In the genomic region with DNA sequence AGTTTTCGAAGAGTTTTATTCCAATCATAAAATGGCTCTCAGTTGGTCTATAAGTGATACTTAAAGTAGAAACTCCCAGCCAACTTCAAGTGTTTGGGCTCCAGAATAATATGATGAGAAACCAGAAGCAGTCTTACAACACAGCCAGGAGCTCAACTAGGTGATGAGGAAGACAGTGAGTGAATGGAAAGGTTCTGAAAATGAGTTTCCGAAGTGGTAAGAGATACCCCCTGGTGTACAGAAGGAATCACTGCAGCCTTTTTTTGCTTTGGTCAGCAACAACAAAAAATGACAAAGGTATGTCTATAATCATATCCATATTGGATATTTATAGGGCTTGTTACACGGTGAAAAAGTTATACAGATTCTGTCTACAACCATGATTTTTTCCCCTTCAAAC, we compare ENCODE assay signal across 10 cellular contexts. TPM values are rescaled to one million over a fixed set of nuclear protein-coding genes. Genes with fewer than 3 reads are reported as not detected.
A peak's percentile ranks its signal among the peaks of the same experiment; 100 is the strongest.
DNase-seq lines count a peak whose midpoint lies in the region; FAIRE-seq and TF ChIP-seq lines count a peak whose summit lies in the region.
"Had no signal": no experiment of that assay in that cellular context is flagged by ENCODE, and none has a peak within 500 bp of the region (broad histone marks: within the 10 kb centered on the region; RNA-seq: fewer than 3 reads in every experiment).

No MANE protein-coding gene starts in this region.

- peak; percentile 43 for TF ChIP-seq CTCF in GM12865 (IDR thresholded peaks at IDR 0.05; ENCODE audit: insufficient read depth, low read depth, low read length, missing control alignments)
- TF ChIP-seq CTCF in astrocyte (IDR thresholded peaks at IDR 0.05; ENCODE audit: insufficient read depth, low read depth, low read length), result peak; percentile 28
- TF ChIP-seq CTCF in nephron progenitor cell (IDR thresholded peaks at IDR 0.05), result peak; percentile 42

- no peaks in the 10 kb centered on the region for H3K4me1 ChIP-seq in astrocyte (ENCODE audit: insufficient read depth, low read length)

- H3K4me3 Mint-ChIP-seq in astrocyte (ENCODE audit: unreplicated experiment), result no peak overlapping the region
- no peak overlapping the region for H3K4me3 Mint-ChIP-seq in nephron progenitor cell

- no peaks in the 10 kb centered on the region for H4K20me1 ChIP-seq in astrocyte (ENCODE audit: insufficient read depth, low read length)

- no peak overlapping the region for H3K4me2 ChIP-seq in astrocyte (ENCODE audit: low read length)

- H3K4me3 ChIP-seq in GM12865 (ENCODE audit: low read depth, low read length) (no peak overlapping the region), astrocyte (ENCODE audit: insufficient read depth, low read depth, low read length) (no peak overlapping the region), MG63 (no peak overlapping the region)

- H3K9ac ChIP-seq in astrocyte (ENCODE audit: low read length), result no peak overlapping the region

- no peaks in the 10 kb centered on the region for H3K27me3 Mint-ChIP-seq in astrocyte (ENCODE audit: low read depth, unreplicated experiment)
- peaks cover 4% of the 10 kb centered on the region for H3K27me3 Mint-ChIP-seq in nephron progenitor cell (ENCODE audit: low read depth, poor library complexity)

- no peaks in the 10 kb centered on the region for H3K9me3 ChIP-seq in astrocyte (ENCODE audit: insufficient read depth, low read depth, low read length)
- H3K9me3 ChIP-seq in MG63, result no peaks in the 10 kb centered on the region

- DNase-seq in GM12865 (ENCODE audit: low read depth) (peak; percentile 1), NAMALWA (ENCODE audit: low spot score) (peak; percentile 54), astrocyte (ENCODE audit: low read depth) (no peak), nephron progenitor cell (no peak), NCI-H1930 (lab: John Stamatoyannopoulos, UW) (no peak), NCI-H187 (lab: John Stamatoyannopoulos, UW) (no peak), MG63 (no peak), COLO829 (ENCODE audit: low spot score) (no peak)

- H3K79me2 ChIP-seq in astrocyte (ENCODE audit: insufficient read depth, low read length), result no peaks in the 10 kb centered on the region

- no peak overlapping the region for H2AFZ ChIP-seq in astrocyte (ENCODE audit: low read depth, low read length)

- H3K36me3 Mint-ChIP-seq in astrocyte (ENCODE audit: low read depth, unreplicated experiment), result no peaks in the 10 kb centered on the region
- H3K36me3 Mint-ChIP-seq in nephron progenitor cell (ENCODE audit: low read depth), result peaks cover 15% of the 10 kb centered on the region

- H3K27ac ChIP-seq in astrocyte (ENCODE audit: low read depth, low read length), result no peak overlapping the region

- H3K4me1 Mint-ChIP-seq in astrocyte (ENCODE audit: low read depth, unreplicated experiment) (no peaks in the 10 kb centered on the region), nephron progenitor cell (peaks cover 38% of the 10 kb centered on the region)

- H3K36me3 ChIP-seq in astrocyte (ENCODE audit: insufficient read depth, low read length) (no peaks in the 10 kb centered on the region), MG63 (no peaks in the 10 kb centered on the region)

- no peak overlapping the region for H3K27ac Mint-ChIP-seq in astrocyte (ENCODE audit: unreplicated experiment)
- no peak overlapping the region for H3K27ac Mint-ChIP-seq in nephron progenitor cell

- no peaks in the 10 kb centered on the region for H3K27me3 ChIP-seq in astrocyte (ENCODE audit: insufficient read depth, low read length)
- H3K27me3 ChIP-seq in MG63, result no peaks in the 10 kb centered on the region

- no peak for FAIRE-seq in astrocyte (lab: Jason Lieb, UNC)
- FAIRE-seq: islet of Langerhans had no signal

- peaks cover 4% of the 10 kb centered on the region for H3K9me3 Mint-ChIP-seq in astrocyte (ENCODE audit: unreplicated experiment)
- peaks cover 10% of the 10 kb centered on the region for H3K9me3 Mint-ChIP-seq in nephron progenitor cell

RNA-seq across cellular contexts. Expression of gene KRTAP19-1, which starts 16.5 kb away (rescaled TPM):
- total RNA-seq in astrocyte, result not detected in 2 replicates
- not detected in 2 replicates for total RNA-seq in MG63 (2014; rRNA removed; shearing (Covaris generic); ENCODE audit: low replicate concordance)
- total RNA-seq: pulmonary artery endothelial cell had no signal

RNA-seq across cellular contexts. Expression of gene KRTAP19-2, which starts 23.5 kb away (rescaled TPM):
- total RNA-seq in astrocyte, result not detected in 2 replicates
- total RNA-seq in MG63 (2014; rRNA removed; shearing (Covaris generic); ENCODE audit: low replicate concordance), result not detected in 2 replicates
- total RNA-seq: pulmonary artery endothelial cell had no signal

RNA-seq across cellular contexts. Expression of gene KRTAP15-1, which starts 23.6 kb away (rescaled TPM):
- total RNA-seq in astrocyte, result not detected in 2 replicates
- total RNA-seq in MG63 (2014; rRNA removed; shearing (Covaris generic); ENCODE audit: low replicate concordance), result not detected in 2 replicates
- total RNA-seq: pulmonary artery endothelial cell had no signal

RNA-seq across cellular contexts. Expression of gene KRTAP19-3, which starts 28.1 kb away (rescaled TPM):
- not detected in 2 replicates for total RNA-seq in astrocyte
- not detected in 2 replicates for total RNA-seq in MG63 (2014; rRNA removed; shearing (Covaris generic); ENCODE audit: low replicate concordance)
- total RNA-seq: pulmonary artery endothelial cell had no signal

RNA-seq across cellular contexts. Expression of gene KRTAP19-4, which starts 33.3 kb away (rescaled TPM):
- total RNA-seq in astrocyte, result not detected in 2 replicates
- not detected in 2 replicates for total RNA-seq in MG63 (2014; rRNA removed; shearing (Covaris generic); ENCODE audit: low replicate concordance)
- total RNA-seq: pulmonary artery endothelial cell had no signal

Comparison
In these comparisons a context has a peak if more than half of its experiments do, and no peak if none do; other contexts are left out.
1. DNase-seq: peak in GM12865 (single experiment) and NAMALWA (single experiment); none in astrocyte (single experiment), nephron progenitor cell (single experiment), NCI-H1930 (0 of 2), NCI-H187 (0 of 2), MG63 (single experiment) and COLO829 (single experiment).
2. Peak in every context shown above with its lines, with median percentiles within 50 percentile points of each other: CTCF ChIP-seq.